Comparison of ENCODE assay signal across 8 cellular contexts in the genomic region with DNA sequence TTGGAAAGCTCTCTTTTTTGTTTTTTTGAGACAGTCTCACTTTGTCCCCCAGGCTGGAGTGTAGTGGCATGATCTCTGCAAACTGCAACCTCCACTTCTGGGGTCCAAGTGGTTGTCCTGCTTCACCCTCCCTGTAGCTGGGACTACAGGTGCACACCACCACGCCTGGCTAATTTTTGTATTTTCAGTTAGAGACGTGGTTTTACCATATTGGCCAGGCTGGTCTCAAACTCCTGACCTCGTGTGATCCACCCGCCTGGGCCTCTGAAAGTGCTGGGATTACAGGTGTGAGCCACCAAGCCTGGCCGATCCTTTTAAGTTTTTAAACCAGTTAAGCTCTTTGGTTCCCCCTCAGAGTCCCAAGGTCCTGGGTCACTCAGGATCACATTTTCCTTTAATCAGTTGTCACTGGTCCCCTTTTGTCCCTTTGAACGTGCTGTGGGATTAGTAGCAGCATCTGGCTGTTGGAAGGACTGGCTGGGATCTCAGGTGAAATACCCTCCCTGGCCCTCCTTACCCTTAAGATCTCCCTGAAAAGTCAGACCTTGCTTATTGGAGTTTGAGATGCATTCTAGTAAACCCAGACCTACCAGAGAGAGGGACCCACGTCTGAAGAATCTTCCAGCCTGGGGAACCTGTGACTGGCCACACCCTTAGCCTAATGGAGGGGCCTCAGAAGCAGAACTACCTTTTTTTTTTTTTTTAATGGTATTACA. TPM values are rescaled to one million over a fixed set of nuclear protein-coding genes. Genes with fewer than 3 reads are reported as not detected.
DNase-seq lines count a peak whose midpoint lies in the region; ATAC-seq and TF ChIP-seq lines count a peak whose summit lies in the region.

No MANE protein-coding gene starts in this region.

- TF ChIP-seq CTCF in OCI-LY3 (IDR thresholded peaks at IDR 0.05; ENCODE audit: low read depth, low read length) (no peak), adrenal gland (IDR thresholded peaks at IDR 0.05) (no peak)

- no peaks in the 10 kb centered on the region for H3K9me3 Mint-ChIP-seq in immature natural killer cell

- intact Hi-C loops in adrenal gland (cut with DNase I): no loop called here

- no peaks in the 10 kb centered on the region for H3K27me3 ChIP-seq in OCI-LY3 (ENCODE audit: low read depth, low read length)
- no peaks in the 10 kb centered on the region for H3K27me3 ChIP-seq in adrenal gland

- H3K36me3 Mint-ChIP-seq in immature natural killer cell: peaks cover 0 to 31% (median 30%) of the 10 kb centered on the region in 3 donors

- peak overlapping the region; percentile 78 for H3K27ac ChIP-seq in OCI-LY3 (ENCODE audit: low read length)
- peak overlapping the region; percentile 88 to 99 (median 97) for H3K27ac ChIP-seq in adrenal gland

- H3K9ac ChIP-seq in OCI-LY3 (ENCODE audit: low read length): no peak overlapping the region; the same call in 1 of the 2 replicates

- H3K9me3 ChIP-seq in OCI-LY3 (ENCODE audit: insufficient read depth, low read length) (no peaks in the 10 kb centered on the region), adrenal gland (replicated peaks in 1 of 3) (no peaks in the 10 kb centered on the region)

- peak overlapping the region; percentile 83 for H3K4me3 ChIP-seq in OCI-LY3 (ENCODE audit: low read length)
- peak overlapping the region in 1 of 4 donors; percentile 88 for H3K4me3 ChIP-seq in adrenal gland

- H3K4me1 Mint-ChIP-seq in immature natural killer cell: peaks cover 58 to 66% of the 10 kb centered on the region in 2 donors

- peaks cover 9 to 40% (median 32%) of the 10 kb centered on the region in 3 donors for H3K27me3 Mint-ChIP-seq in immature natural killer cell (ENCODE audit: low read depth in 3 of 3)

- TF ChIP-seq POLR2A in adrenal gland (IDR thresholded peaks at IDR 0.05): peak; percentile 78 to 82

- WGBS in adrenal gland, 4 donors: 9 to 17% (median 13%) methylated on average over 7 of the region's 7 CpGs

- peaks cover 49% of the 10 kb centered on the region for H3K79me2 ChIP-seq in OCI-LY3 (ENCODE audit: low read length)

- H4K20me1 ChIP-seq in OCI-LY3 (ENCODE audit: insufficient read depth, low read length): peaks cover 52% of the 10 kb centered on the region

- H3K4me3 Mint-ChIP-seq in immature natural killer cell: no peak overlapping the region

- peak; percentile 27 for DNase-seq in AG08395 (ENCODE audit: low spot score)
- DNase-seq in adrenal gland: peak; percentile 78 to 88 (median 85)
- peak in 2 of 3 donors; percentile 32 to 35 for DNase-seq in immature natural killer cell
- peak; percentile 27 for DNase-seq in stimulated activated CD8-positive, alpha-beta memory T cell treated with anti-CD3 and anti-CD28 coated beads, Interleukin-12 subunit alpha, Interleukin-12 subunit beta, amount 100 ng/mL, for 1 hour (ENCODE audit: low read depth)
- no peak for DNase-seq in cerebellar nuclear complex (lab: John Stamatoyannopoulos, UW)

- peak overlapping the region; percentile 95 for H3K4me2 ChIP-seq in OCI-LY3 (ENCODE audit: low read length)

- peaks cover 48% of the 10 kb centered on the region for H3K36me3 ChIP-seq in OCI-LY3 (replicated peaks; ENCODE audit: low read depth, low read length)
- peaks cover 0 to 45% of the 10 kb centered on the region in 2 donors for H3K36me3 ChIP-seq in adrenal gland (replicated peaks in 1 of 2)

- H2AFZ ChIP-seq in OCI-LY3 (ENCODE audit: low read depth, low read length): no peak overlapping the region

- H3K4me1 ChIP-seq in OCI-LY3 (ENCODE audit: low read length): peaks cover 70% of the 10 kb centered on the region
- peaks cover 12 to 20% of the 10 kb centered on the region in 2 donors for H3K4me1 ChIP-seq in adrenal gland (replicated peaks in 1 of 2)

- H3K27ac Mint-ChIP-seq in immature natural killer cell: peak overlapping the region in 5 of 6 donors; percentile 83 to 90 (median 87)

- peak; percentile 22 for ATAC-seq in GM18502 (IDR thresholded peaks at IDR 0.05; ENCODE audit: poor library complexity, unreplicated experiment)
- ATAC-seq in HG02970 (IDR thresholded peaks at IDR 0.05; ENCODE audit: low FRiP score, unreplicated experiment): peak; percentile 19

RNA-seq across cellular contexts. Expression of gene MALAT1, which starts 8.1 kb away (rescaled TPM):
- over 10,000 TPM in 5 of 8 donors, 1,000 to 10,000 TPM in 3; 5,921 to 17,143 (median 10,900) TPM for total RNA-seq in adrenal gland
- polyA plus RNA-seq in adrenal gland: 1,000 to 10,000 TPM in 1 of 3 donors, 100 to 1,000 TPM in 2; 237 to 9,519 (median 973) TPM
- polyA plus RNA-seq in immature natural killer cell: 1,000 to 10,000 TPM; 1,459 to 3,517 (median 2,451) TPM

RNA-seq across cellular contexts. Expression of gene SCYL1, which starts 18.0 kb away (rescaled TPM):
- total RNA-seq in adrenal gland: 100 to 1,000 TPM; 105 to 240 (median 145) TPM
- polyA plus RNA-seq in adrenal gland (100 to 1,000 TPM in 2 of 3 donors, 10 to 100 TPM in 1; 52.3 to 395 (median 329) TPM), immature natural killer cell (10 to 100 TPM; 17.8 to 52.5 (median 23.3) TPM)

RNA-seq across cellular contexts. Expression of gene LTBP3, which starts 51.2 kb away (rescaled TPM):
- 100 to 1,000 TPM in 7 of 8 donors, 10 to 100 TPM in 1; 70.9 to 362 (median 221) TPM for total RNA-seq in adrenal gland
- polyA plus RNA-seq in adrenal gland (100 to 1,000 TPM in 2 of 3 donors, 10 to 100 TPM in 1; 40.2 to 323 (median 265) TPM), immature natural killer cell (10 to 100 TPM in 2 of 3 donors, 1 to 10 TPM in 1; 3.3 to 21.0 (median 14.5) TPM)

Comparison
In these comparisons a context has a peak if more than half of its experiments do, and no peak if none do; other contexts are left out.
1. DNase-seq: peak in AG08395 (single experiment), adrenal gland (7 of 7), immature natural killer cell (2 of 3) and stimulated activated CD8-positive, alpha-beta memory T cell treated with anti-CD3 and anti-CD28 coated beads, Interleukin-12 subunit alpha, Interleukin-12 subunit beta, amount 100 ng/mL, for 1 hour (single experiment); none in cerebellar nuclear complex (0 of 2).